9 cellular contexts compared by ENCODE assay signal in genomic region chr2:30148850-30149249, GRCh38. TPM values are rescaled to one million over a fixed set of nuclear protein-coding genes. Genes with fewer than 3 reads are reported as not detected.
DNase-seq lines count a peak whose midpoint lies in the region; TF ChIP-seq lines count a peak whose summit lies in the region.
"Had no signal": no experiment of that assay in that cellular context is flagged by ENCODE, and none has a peak within 500 bp of the region (broad histone marks: within the 10 kb centered on the region; RNA-seq: fewer than 3 reads in every experiment).

No MANE protein-coding gene starts in this region.

- H3K9me3 ChIP-seq in HUES6 (ENCODE audit: control insufficient read depth, insufficient read depth, low read depth, low read length), result no peaks in the 10 kb centered on the region
- no peaks in the 10 kb centered on the region for H3K9me3 ChIP-seq in breast epithelium

- H3K36me3 Mint-ChIP-seq in nephron (ENCODE audit: low read depth), result peaks cover 26% of the 10 kb centered on the region

- peak overlapping the region; percentile 81 to 92 (median 82) for H3K4me3 Mint-ChIP-seq in nephron

- H3K4me3 ChIP-seq in HUES6 (ENCODE audit: low read depth, low read length), result peak overlapping the region; percentile 69
- H3K4me3 ChIP-seq in breast epithelium, result no peak overlapping the region

- H3K27me3 Mint-ChIP-seq in nephron (ENCODE audit: low read depth), result peaks cover 3% of the 10 kb centered on the region

- DNase-seq in CD1c-positive myeloid dendritic cell (ENCODE audit: extremely low spot score), result peak; percentile 27
- no peak for DNase-seq in breast epithelium (ENCODE audit: low spot score in 2 of 2)
- DNase-seq in NCI-H1417 treated with DMSO at 0.1 percent for 48 hours (lab: John Stamatoyannopoulos, UW), result no peak
- DNase-seq in NCI-H1436 treated with DMSO at 0.1 percent for 48 hours (lab: John Stamatoyannopoulos, UW), result no peak
- DNase-seq in NCI-H2081 (lab: John Stamatoyannopoulos, UW), result no peak
- DNase-seq in activated CD8-positive, alpha-beta memory T cell treated with anti-CD3 and anti-CD28 coated beads for 24 hours, result no peak
- DNase-seq: midbrain had no signal

- H3K27ac ChIP-seq in HUES6 (ENCODE audit: low read depth, low read length) (no peak overlapping the region; the same call in 1 of the 2 replicates), breast epithelium (peak overlapping the region; percentile 3 to 100)

- no peak for TF ChIP-seq CTCF in breast epithelium (IDR thresholded peaks at IDR 0.05)
- TF ChIP-seq CTCF in nephron (IDR thresholded peaks at IDR 0.05; ENCODE audit: unreplicated experiment in 3 of 3), result no peak

- peaks cover 5% of the 10 kb centered on the region; the same call in 1 of the 2 replicates for H3K27me3 ChIP-seq in HUES6 (ENCODE audit: control insufficient read depth, insufficient read depth, low read length)
- H3K27me3 ChIP-seq in breast epithelium, result no peaks in the 10 kb centered on the region

- no peak overlapping the region for H3K27ac Mint-ChIP-seq in nephron

- peaks cover 6% of the 10 kb centered on the region; the same call in 1 of the 2 replicates for H3K36me3 ChIP-seq in HUES6 (ENCODE audit: control insufficient read depth, insufficient read depth, low read length)
- H3K36me3 ChIP-seq in breast epithelium, result peaks cover 3% of the 10 kb centered on the region

- intact Hi-C loops in breast epithelium (cut with DNase I; ENCODE audit: low total_unique reads), result no loop called here

- peaks cover 36% of the 10 kb centered on the region for H3K4me1 ChIP-seq in HUES6 (ENCODE audit: control insufficient read depth, insufficient read depth, low read length)
- H3K4me1 ChIP-seq in breast epithelium, result peaks cover 3 to 22% of the 10 kb centered on the region in 2 donors

- peaks cover 50% of the 10 kb centered on the region for H3K4me1 Mint-ChIP-seq in nephron

- TF ChIP-seq POLR2A in breast epithelium (IDR thresholded peaks at IDR 0.05), result no peak

- no peaks in the 10 kb centered on the region for H3K9me3 Mint-ChIP-seq in nephron

- no peak overlapping the region for H3K9ac ChIP-seq in HUES6 (ENCODE audit: low read length)

RNA-seq across cellular contexts. Expression of gene YPEL5, which starts 2.0 kb away (rescaled TPM):
- total RNA-seq in breast epithelium, result 100 to 1,000 TPM in 2 of 3 donors, 10 to 100 TPM in 1; 90.8 to 161 (median 104) TPM
